23 cellular contexts compared by ENCODE assay signal in the genomic region with DNA sequence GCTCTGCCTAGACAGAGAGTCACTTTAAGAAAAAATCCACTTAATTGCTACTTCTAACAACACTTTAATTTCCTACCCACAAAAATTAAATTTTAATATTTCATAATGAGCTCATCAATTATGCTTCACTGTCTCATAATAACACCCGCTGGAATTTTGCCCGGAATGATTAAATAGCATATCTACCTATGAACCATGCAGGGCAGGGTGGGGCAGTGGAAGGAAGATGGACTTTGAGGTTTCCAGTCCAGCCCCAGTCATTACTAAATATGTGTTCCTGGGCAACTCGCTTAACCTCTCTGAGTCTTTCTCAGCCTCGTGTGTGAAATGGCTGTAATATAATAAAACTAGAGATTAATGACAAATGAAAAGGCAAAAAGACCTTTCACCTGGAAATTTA. TPM values are rescaled to one million over a fixed set of nuclear protein-coding genes. Genes with fewer than 3 reads are reported as not detected.
A peak's percentile ranks its signal among the peaks of the same experiment; 100 is the strongest.
DNase-seq lines count a peak whose midpoint lies in the region; ATAC-seq and TF ChIP-seq lines count a peak whose summit lies in the region.
"Had no signal": no experiment of that assay in that cellular context is flagged by ENCODE, and none has a peak within 500 bp of the region (broad histone marks: within the 10 kb centered on the region; RNA-seq: fewer than 3 reads in every experiment).

No MANE protein-coding gene starts in this region.

- no peaks in the 10 kb centered on the region for H4K20me1 ChIP-seq in hepatocyte (ENCODE audit: insufficient read depth, poor library complexity, severe bottlenecking)

- H3K9me3 ChIP-seq in RWPE2 (ENCODE audit: severe bottlenecking): no peaks in the 10 kb centered on the region
- H3K9me3 ChIP-seq in hepatocyte (ENCODE audit: low read depth): no peaks in the 10 kb centered on the region
- H3K9me3 ChIP-seq: MG63 had no signal

- peak; percentile 49; the same call in 1 of the 3 replicates for ATAC-seq in RWPE2 (ENCODE audit: low read depth)
- no peak for ATAC-seq in stimulated activated memory B cell treated with anti-CD40 and anti-IgM and Interleukin-4, amounts not matched to agents 10 μg/mL and 1 μg/mL and 100 μg/mL, for 72 hours
- no peak for ATAC-seq in GM19035 (IDR thresholded peaks at IDR 0.05; ENCODE audit: unreplicated experiment)
- ATAC-seq: SK-N-SH treated with all-trans-retinoic acid at 6 μM for 48 hours had no signal

- no peak overlapping the region for H2AFZ ChIP-seq in hepatocyte

- DNase-seq in LoVo (ENCODE audit: low spot score) (peak; percentile 55), RWPE2 (ENCODE audit: low spot score) (no peak), hepatocyte (ENCODE audit: low spot score) (peak; percentile 26), COLO829 (ENCODE audit: low spot score) (no peak), NCI-H2196 (lab: John Stamatoyannopoulos, UW; ENCODE audit: unreplicated experiment) (no peak)
- DNase-seq: ACHN; C1 segment of cervical spinal cord; CD8-positive, alpha-beta memory T cell; DMS79 treated with DMSO at 0.1 percent for 48 hours; H9; IMR-90; MG63; NCI-H1048; NCI-H1436; NCI-H2029; NCI-H446; NCI-H526 treated with DMSO at 0.1 percent for 48 hours; NK-92 treated with Interleukin-12 subunit alpha and Interleukin-12 subunit beta, amount 100 ng/mL, for 24 hours; SIG-M5 had no signal

- H3K27me3 Mint-ChIP-seq in stimulated activated memory B cell treated with anti-CD40 and anti-IgM and Interleukin-4, amounts not matched to agents 10 μg/mL and 1 μg/mL and 100 μg/mL, for 72 hours: peaks cover 20% of the 10 kb centered on the region

- TF ChIP-seq CTCF in RWPE2 (IDR thresholded peaks at IDR 0.05; ENCODE audit: poor library complexity, severe bottlenecking): no peak
- TF ChIP-seq CTCF in hepatocyte (IDR thresholded peaks at IDR 0.05; ENCODE audit: poor library complexity): no peak

- no peak overlapping the region for H3K4me2 ChIP-seq in hepatocyte

- no peaks in the 10 kb centered on the region for H3K36me3 ChIP-seq in RWPE2 (ENCODE audit: low read depth)
- no peaks in the 10 kb centered on the region for H3K36me3 ChIP-seq in hepatocyte (replicated peaks; ENCODE audit: insufficient read depth, low read depth)
- H3K36me3 ChIP-seq: MG63 had no signal

- WGBS in hepatocyte (ENCODE audit: low lambda C conversion rate, missing lambda C conversion rate): 82% methylated on average over 4 of the region's 4 CpGs

- H3K27me3 ChIP-seq in RWPE2 (ENCODE audit: insufficient read depth, poor library complexity, severe bottlenecking) (no peaks in the 10 kb centered on the region), hepatocyte (no peaks in the 10 kb centered on the region)
- H3K27me3 ChIP-seq: MG63 had no signal

- peaks cover 27% of the 10 kb centered on the region for H3K4me1 Mint-ChIP-seq in stimulated activated memory B cell treated with anti-CD40 and anti-IgM and Interleukin-4, amounts not matched to agents 10 μg/mL and 1 μg/mL and 100 μg/mL, for 72 hours

- H3K4me1 ChIP-seq in RWPE2 (ENCODE audit: insufficient read depth, poor library complexity, severe bottlenecking): peaks cover 7% of the 10 kb centered on the region
- no peaks in the 10 kb centered on the region for H3K4me1 ChIP-seq in hepatocyte (ENCODE audit: insufficient read depth)

- H3K9me3 Mint-ChIP-seq in stimulated activated memory B cell treated with anti-CD40 and anti-IgM and Interleukin-4, amounts not matched to agents 10 μg/mL and 1 μg/mL and 100 μg/mL, for 72 hours: no peaks in the 10 kb centered on the region
- H3K9me3 Mint-ChIP-seq: H9 had no signal

- no peaks in the 10 kb centered on the region for H3K9me2 ChIP-seq in hepatocyte (replicated peaks; ENCODE audit: insufficient read depth)

- H3K36me3 Mint-ChIP-seq in stimulated activated memory B cell treated with anti-CD40 and anti-IgM and Interleukin-4, amounts not matched to agents 10 μg/mL and 1 μg/mL and 100 μg/mL, for 72 hours: no peaks in the 10 kb centered on the region
- H3K36me3 Mint-ChIP-seq: CD8-positive, alpha-beta memory T cell had no signal

- H3K4me3 ChIP-seq in RWPE2 (ENCODE audit: severe bottlenecking) (no peak overlapping the region), hepatocyte (no peak overlapping the region)
- H3K4me3 ChIP-seq: MG63 had no signal

- no peaks in the 10 kb centered on the region for H3K79me2 ChIP-seq in hepatocyte

- H3K27ac Mint-ChIP-seq in stimulated activated memory B cell treated with anti-CD40 and anti-IgM and Interleukin-4, amounts not matched to agents 10 μg/mL and 1 μg/mL and 100 μg/mL, for 72 hours: peak overlapping the region; percentile 95
- H3K27ac Mint-ChIP-seq: H9 had no signal

- H3K4me3 Mint-ChIP-seq in stimulated activated memory B cell treated with anti-CD40 and anti-IgM and Interleukin-4, amounts not matched to agents 10 μg/mL and 1 μg/mL and 100 μg/mL, for 72 hours: no peak overlapping the region
- H3K4me3 Mint-ChIP-seq: CD8-positive, alpha-beta memory T cell; H9 had no signal

- H3K27ac ChIP-seq in RWPE2 (ENCODE audit: poor library complexity, severe bottlenecking) (no peak overlapping the region), hepatocyte (no peak overlapping the region)

RNA-seq across cellular contexts. Expression of gene SLC45A1, which starts 32.8 kb away (rescaled TPM):
- 0.24 and 0.27 TPM in 2 replicates for total RNA-seq in hepatocyte
- polyA plus RNA-seq in hepatocyte: 1.0 and 1.6 TPM in 2 replicates
- total RNA-seq: HT1080 had no signal

Comparison
In these comparisons a context has a peak if more than half of its experiments do, and no peak if none do; other contexts are left out.
1. DNase-seq: peak in LoVo (single experiment) and hepatocyte (single experiment); none in RWPE2 (single experiment), COLO829 (single experiment) and NCI-H2196 (single experiment).